ENCODE assay signal across 9 cellular contexts in genomic region chr22:38734203-38735100, GRCh38. TPM values are rescaled to one million over a fixed set of nuclear protein-coding genes. Genes with fewer than 3 reads are reported as not detected.
A peak's percentile ranks its signal among the peaks of the same experiment; 100 is the strongest.
DNase-seq lines count a peak whose midpoint lies in the region; ATAC-seq and TF ChIP-seq lines count a peak whose summit lies in the region.
"Had no signal": no experiment of that assay in that cellular context is flagged by ENCODE, and none has a peak within 500 bp of the region (broad histone marks: within the 10 kb centered on the region; RNA-seq: fewer than 3 reads in every experiment).

No MANE protein-coding gene starts in this region.

- peak overlapping the region; percentile 72 for H3K27ac Mint-ChIP-seq in Caco-2 (ENCODE audit: unreplicated experiment)
- peak overlapping the region; percentile 68 for H3K27ac Mint-ChIP-seq in activated CD4-positive, alpha-beta memory T cell treated with anti-CD3 and anti-CD28 coated beads, Interleukin-2, amount 10 ng/mL, durations not matched to agents 7 days and 5 days

- H3K27me3 Mint-ChIP-seq in Caco-2 (ENCODE audit: insufficient read depth, unreplicated experiment): no peaks in the 10 kb centered on the region
- H3K27me3 Mint-ChIP-seq in activated CD4-positive, alpha-beta memory T cell treated with anti-CD3 and anti-CD28 coated beads, Interleukin-2, amount 10 ng/mL, durations not matched to agents 7 days and 5 days: no peaks in the 10 kb centered on the region

- no peak overlapping the region for H3K4me3 Mint-ChIP-seq in Caco-2 (ENCODE audit: unreplicated experiment)
- no peak overlapping the region for H3K4me3 Mint-ChIP-seq in activated CD4-positive, alpha-beta memory T cell treated with anti-CD3 and anti-CD28 coated beads, Interleukin-2, amount 10 ng/mL, durations not matched to agents 7 days and 5 days

- no peak for TF ChIP-seq CTCF in Caco-2 (IDR thresholded peaks at IDR 0.05; ENCODE audit: insufficient read depth in 1 of 2, low read depth in 1 of 2, low read length in 1 of 2, severe bottlenecking in 1 of 2, unreplicated experiment in 1 of 2)
- no peak for TF ChIP-seq CTCF in heart right ventricle (IDR thresholded peaks at IDR 0.05)
- no peak for TF ChIP-seq CTCF in psoas muscle (IDR thresholded peaks at IDR 0.05)

- H3K27me3 ChIP-seq in Caco-2 (replicated peaks; ENCODE audit: control insufficient read depth, insufficient read depth, low read length) (no peaks in the 10 kb centered on the region), heart right ventricle (no peaks in the 10 kb centered on the region), psoas muscle (ENCODE audit: insufficient read depth in 3 of 3, low read length in 2 of 3) (no peaks in the 10 kb centered on the region)

- H3K4me1 ChIP-seq in Caco-2 (no peaks in the 10 kb centered on the region), heart right ventricle (peaks cover 9 to 50% (median 28%) of the 10 kb centered on the region in 9 donors), psoas muscle (peaks cover 43% of the 10 kb centered on the region)

- no peak for DNase-seq in Caco-2
- no peak for DNase-seq in activated CD4-positive, alpha-beta memory T cell treated with anti-CD3 and anti-CD28 coated beads, Interleukin-2, amount 10 ng/mL, durations not matched to agents 7 days and 5 days
- no peak for DNase-seq in heart right ventricle
- peak in 1 of 2 donors; percentile 37 for DNase-seq in psoas muscle
- no peak for DNase-seq in NCI-H2107 (lab: John Stamatoyannopoulos, UW)
- no peak for DNase-seq in KBM-7
- DNase-seq: activated T-cell treated with anti-CD3 and anti-CD28 coated beads for 4 hours had no signal

- BruUV-seq in Caco-2 (replicated peaks; lab: Mats Ljungman, UMichigan): no TSS peak

- CTCF ChIA-PET in Caco-2 (lab: Charles Lee): interaction anchor here (0.8 to 2.1 kb wide), 5 partner anchors 9 to 35 kb away, joined by 3 to 7 read pairs (median 4); no protein-coding TSS in a partner anchor
- CTCF ChIA-PET in activated CD4-positive, alpha-beta memory T cell treated with anti-CD3 and anti-CD28 coated beads, Interleukin-2, amount 10 ng/mL, durations not matched to agents 7 days and 5 days (lab: Charles Lee): interaction anchor here (0.5 to 4.0 kb wide), 9 partner anchors 9 to 222 kb away, joined by 3 to 24 read pairs (median 4); partner anchors contain the start of gene GTPBP1

- in situ Hi-C loops in KBM-7 (cut with MboI; ENCODE audit: low pct_unique_long_range_greater_than_20kb, low sequenced_read_pairs): no loop called here

- 83 to 86% methylated on average over 17 of the region's 17 CpGs for WGBS in heart right ventricle, 2 donors
- WGBS in psoas muscle, 3 donors: 67 to 76% (median 73%) methylated on average over 17 of the region's 17 CpGs

- POLR2A ChIA-PET in Caco-2 (lab: Charles Lee): no interaction called here
- POLR2A ChIA-PET in activated CD4-positive, alpha-beta memory T cell treated with anti-CD3 and anti-CD28 coated beads, Interleukin-2, amount 10 ng/mL, durations not matched to agents 7 days and 5 days (lab: Charles Lee): interaction anchor here (1.0 to 16.2 kb wide), 10 partner anchors 9 to 250 kb away, joined by 3 to 479 read pairs (median 28); partner anchors contain the start of genes GTPBP1 and SUN2

- peaks cover 73% of the 10 kb centered on the region for H3K36me3 Mint-ChIP-seq in Caco-2 (ENCODE audit: insufficient read depth, unreplicated experiment)
- H3K36me3 Mint-ChIP-seq in activated CD4-positive, alpha-beta memory T cell treated with anti-CD3 and anti-CD28 coated beads, Interleukin-2, amount 10 ng/mL, durations not matched to agents 7 days and 5 days (ENCODE audit: low read depth): peaks cover 91% of the 10 kb centered on the region

- H3K4me1 Mint-ChIP-seq in Caco-2 (ENCODE audit: low read depth, unreplicated experiment): no peaks in the 10 kb centered on the region
- peaks cover 49% of the 10 kb centered on the region for H3K4me1 Mint-ChIP-seq in activated CD4-positive, alpha-beta memory T cell treated with anti-CD3 and anti-CD28 coated beads, Interleukin-2, amount 10 ng/mL, durations not matched to agents 7 days and 5 days

- H3K4me3 ChIP-seq in Caco-2 (ENCODE audit: low read depth, low read length): no peak overlapping the region
- H3K4me3 ChIP-seq in heart right ventricle: no peak overlapping the region
- H3K4me3 ChIP-seq in psoas muscle: no peak overlapping the region

- H3K36me3 ChIP-seq in Caco-2 (ENCODE audit: control insufficient read depth, insufficient read depth, low read length) (peaks cover 3% of the 10 kb centered on the region), heart right ventricle (peaks cover 11 to 100% (median 48%) of the 10 kb centered on the region in 9 donors), psoas muscle (ENCODE audit: insufficient read depth in 1 of 2, low read depth in 1 of 2) (peaks cover 5 to 76% of the 10 kb centered on the region in 2 donors)

- H3K27ac ChIP-seq in heart right ventricle (peak overlapping the region; percentile 35 to 76 (median 68)), psoas muscle (peak overlapping the region; percentile 79)

- H3K9me3 ChIP-seq in Caco-2 (no peaks in the 10 kb centered on the region), heart right ventricle (no peaks in the 10 kb centered on the region), psoas muscle (no peaks in the 10 kb centered on the region)

- H3K9me3 Mint-ChIP-seq in Caco-2 (ENCODE audit: unreplicated experiment): no peaks in the 10 kb centered on the region
- no peaks in the 10 kb centered on the region for H3K9me3 Mint-ChIP-seq in activated CD4-positive, alpha-beta memory T cell treated with anti-CD3 and anti-CD28 coated beads, Interleukin-2, amount 10 ng/mL, durations not matched to agents 7 days and 5 days

- intact Hi-C loops in Caco-2 (cut with micrococcal nuclease; ENCODE audit: unreplicated experiment): no loop called here
- intact Hi-C loops in heart right ventricle (cut with DNase I): no loop called here
- intact Hi-C loops in psoas muscle (cut with DNase I): loop anchor here in 1 of 2 donors (2.0 kb wide), 1 partner anchor 20 kb away; the partner anchor contains the start of gene SUN2

- peak in 1 of 8 donors; percentile 22 for ATAC-seq in heart right ventricle
- no peak for ATAC-seq in psoas muscle
- no peak for ATAC-seq in HG03378 (IDR thresholded peaks at IDR 0.05; ENCODE audit: unreplicated experiment)
- no peak for ATAC-seq in GM21528 (IDR thresholded peaks at IDR 0.05; ENCODE audit: low FRiP score, unreplicated experiment)

RNA-seq across cellular contexts. Expression of gene SUN2, which starts 21.3 kb away (rescaled TPM):
- 61.9 and 67.8 TPM in 2 replicates for total RNA-seq in Caco-2 (2022)
- total RNA-seq in activated CD4-positive, alpha-beta memory T cell treated with anti-CD3 and anti-CD28 coated beads, Interleukin-2, amount 10 ng/mL, durations not matched to agents 7 days and 5 days: 100 to 1,000 TPM; 498 to 500 TPM
- total RNA-seq in heart right ventricle: 100 to 1,000 TPM in 5 of 10 donors, 10 to 100 TPM in 5; 70.2 to 178 (median 97.2) TPM
- 100 to 1,000 TPM in 1 of 2 donors, 10 to 100 TPM in 1; 38.6 to 112 TPM for polyA plus RNA-seq in heart right ventricle
- 100 to 1,000 TPM in 3 of 4 donors, 10 to 100 TPM in 1; 57.6 to 152 (median 106) TPM for total RNA-seq in psoas muscle
- 100 to 1,000 TPM in 1 of 3 donors, 10 to 100 TPM in 2; 64.9 to 142 (median 93.6) TPM for polyA plus RNA-seq in psoas muscle

RNA-seq across cellular contexts. Expression of gene GTPBP1, which starts 28.7 kb away (rescaled TPM):
- total RNA-seq in Caco-2 (2022) (47.2 and 48.0 TPM in 2 replicates), heart right ventricle (10 to 100 TPM; 23.0 to 53.2 (median 34.2) TPM), psoas muscle (10 to 100 TPM; 19.3 to 46.1 (median 41.1) TPM)
- 100 to 1,000 TPM; 111 to 114 TPM for total RNA-seq in activated CD4-positive, alpha-beta memory T cell treated with anti-CD3 and anti-CD28 coated beads, Interleukin-2, amount 10 ng/mL, durations not matched to agents 7 days and 5 days
- polyA plus RNA-seq in heart right ventricle (10 to 100 TPM; 13.5 to 18.4 TPM), psoas muscle (10 to 100 TPM; 16.4 to 24.3 (median 17.4) TPM)

RNA-seq across cellular contexts. Expression of gene JOSD1, which starts 33.7 kb away (rescaled TPM):
- total RNA-seq in Caco-2 (2022): 50.3 and 55.3 TPM in 2 replicates
- 100 to 1,000 TPM; 109 to 111 TPM for total RNA-seq in activated CD4-positive, alpha-beta memory T cell treated with anti-CD3 and anti-CD28 coated beads, Interleukin-2, amount 10 ng/mL, durations not matched to agents 7 days and 5 days
- total RNA-seq in heart right ventricle: 10 to 100 TPM; 13.7 to 37.3 (median 21.8) TPM
- 10 to 100 TPM in 1 of 2 donors, 1 to 10 TPM in 1; 9.6 to 24.2 TPM for polyA plus RNA-seq in heart right ventricle
- 10 to 100 TPM; 16.7 to 27.6 (median 24.4) TPM for total RNA-seq in psoas muscle
- polyA plus RNA-seq in psoas muscle: 10 to 100 TPM; 14.3 to 58.5 (median 37.5) TPM

RNA-seq across cellular contexts. Expression of gene TOMM22, which starts 52.7 kb away (rescaled TPM):
- total RNA-seq in Caco-2 (2022) (113 and 114 TPM in 2 replicates), heart right ventricle (10 to 100 TPM; 55.7 to 86.2 (median 72.2) TPM), psoas muscle (10 to 100 TPM; 56.9 to 80.7 (median 64.5) TPM)
- total RNA-seq in activated CD4-positive, alpha-beta memory T cell treated with anti-CD3 and anti-CD28 coated beads, Interleukin-2, amount 10 ng/mL, durations not matched to agents 7 days and 5 days: 10 to 100 TPM; 60.4 to 63.0 TPM
- polyA plus RNA-seq in heart right ventricle (10 to 100 TPM; 23.0 to 40.7 TPM), psoas muscle (100 to 1,000 TPM in 1 of 3 donors, 10 to 100 TPM in 2; 39.5 to 125 (median 74.7) TPM)

RNA-seq across cellular contexts. Expression of gene DNAL4, which starts 59.5 kb away (rescaled TPM):
- total RNA-seq in Caco-2 (2022): 8.1 and 9.2 TPM in 2 replicates
- 1 to 10 TPM; 8.0 to 8.4 TPM for total RNA-seq in activated CD4-positive, alpha-beta memory T cell treated with anti-CD3 and anti-CD28 coated beads, Interleukin-2, amount 10 ng/mL, durations not matched to agents 7 days and 5 days
- 10 to 100 TPM in 4 of 10 donors, 1 to 10 TPM in 6; 8.3 to 11.7 (median 9.9) TPM for total RNA-seq in heart right ventricle
- 10 to 100 TPM in 1 of 2 donors, 1 to 10 TPM in 1; 7.7 to 10.7 TPM for polyA plus RNA-seq in heart right ventricle
- 1 to 10 TPM; 3.5 to 6.4 (median 4.7) TPM for total RNA-seq in psoas muscle
- polyA plus RNA-seq in psoas muscle: 10 to 100 TPM in 2 of 3 donors, 1 to 10 TPM in 1; 4.2 to 13.9 (median 11.8) TPM
